In the genomic region with DNA sequence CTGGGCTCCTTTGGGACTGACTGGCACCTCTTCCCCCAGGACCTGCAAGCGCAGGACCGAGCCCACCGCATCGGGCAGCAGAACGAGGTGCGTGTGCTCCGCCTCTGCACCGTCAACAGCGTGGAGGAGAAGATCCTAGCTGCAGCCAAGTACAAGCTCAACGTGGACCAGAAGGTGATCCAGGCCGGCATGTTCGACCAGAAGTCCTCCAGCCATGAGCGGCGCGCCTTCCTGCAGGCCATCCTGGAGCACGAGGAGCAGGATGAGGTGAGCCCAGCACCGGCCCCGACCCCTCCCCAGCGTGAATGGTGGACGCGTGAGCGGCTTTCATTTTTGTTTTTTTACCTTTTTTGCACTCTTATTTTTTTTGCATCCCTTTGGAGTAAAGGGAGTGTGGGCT, we compare ENCODE assay signal across 31 cellular contexts.
"Had no signal": no experiment of that assay in that cellular context is flagged by ENCODE, and none has a peak within 500 bp of the region (broad histone marks: within the 10 kb centered on the region; RNA-seq: fewer than 3 reads in every experiment).

No MANE protein-coding gene starts in this region.

- H3K27ac Mint-ChIP-seq: activated CD4-positive, alpha-beta T cell treated with anti-CD3 and anti-CD28 coated beads, Interleukin-2, amount 10 ng/mL, durations not matched to agents 7 days and 5 days; activated naive CD4-positive, alpha-beta T cell treated with anti-CD3 and anti-CD28 coated beads, Interleukin-2, amount 50 U/mL, for 24 hours; activated naive CD8-positive, alpha-beta T cell treated with anti-CD3 and anti-CD28 coated beads, Interleukin-2, amount 10 ng/mL, durations not matched to agents 7 days and 5 days; activated T-cell treated with anti-CD3 and anti-CD28 coated beads, Interleukin-2, amount 50 U/mL, for 72 hours; activated T-helper 17 cell treated with anti-CD3 and anti-CD28 coated beads, Interleukin-2, amount 50 U/mL, for 72 hours; T-helper 2 cell treated with Interferon-gamma antibody and Interleukin-4, amounts not matched to agents 5 μg/mL and 100 μg/mL, for 36 hours had no signal

- FAIRE-seq: astrocyte, K562, RCC 7860, TTC549 had no signal

- H3K4me1 ChIP-seq: body of pancreas had no signal

- H3K9me3 Mint-ChIP-seq: activated CD4-positive, alpha-beta T cell treated with anti-CD3 and anti-CD28 coated beads, Interleukin-2, amount 10 ng/mL, durations not matched to agents 7 days and 5 days; activated naive CD4-positive, alpha-beta T cell treated with anti-CD3 and anti-CD28 coated beads, Interleukin-2, amount 50 U/mL, for 24 hours; activated naive CD8-positive, alpha-beta T cell treated with anti-CD3 and anti-CD28 coated beads, Interleukin-2, amount 10 ng/mL, durations not matched to agents 7 days and 5 days; activated T-cell treated with anti-CD3 and anti-CD28 coated beads, Interleukin-2, amount 50 U/mL, for 72 hours; activated T-helper 17 cell treated with anti-CD3 and anti-CD28 coated beads, Interleukin-2, amount 50 U/mL, for 72 hours; T-helper 2 cell treated with Interferon-gamma antibody and Interleukin-4, amounts not matched to agents 5 μg/mL and 100 μg/mL, for 36 hours had no signal

- H3K4me3 Mint-ChIP-seq: activated CD4-positive, alpha-beta T cell treated with anti-CD3 and anti-CD28 coated beads, Interleukin-2, amount 10 ng/mL, durations not matched to agents 7 days and 5 days; activated naive CD4-positive, alpha-beta T cell treated with anti-CD3 and anti-CD28 coated beads, Interleukin-2, amount 50 U/mL, for 24 hours; activated naive CD8-positive, alpha-beta T cell treated with anti-CD3 and anti-CD28 coated beads, Interleukin-2, amount 10 ng/mL, durations not matched to agents 7 days and 5 days; activated T-cell treated with anti-CD3 and anti-CD28 coated beads, Interleukin-2, amount 50 U/mL, for 72 hours; activated T-helper 17 cell treated with anti-CD3 and anti-CD28 coated beads, Interleukin-2, amount 50 U/mL, for 72 hours; T-helper 2 cell treated with Interferon-gamma antibody and Interleukin-4, amounts not matched to agents 5 μg/mL and 100 μg/mL, for 36 hours had no signal

- H2AFZ ChIP-seq: PC-9 had no signal

- H3K4me3 ChIP-seq: body of pancreas, breast epithelium, K562, PC-9 had no signal

- H3K9me3 ChIP-seq: body of pancreas, breast epithelium had no signal

- H3K27me3 ChIP-seq: body of pancreas, breast epithelium had no signal

- H3K27me3 Mint-ChIP-seq: activated CD4-positive, alpha-beta T cell treated with anti-CD3 and anti-CD28 coated beads, Interleukin-2, amount 10 ng/mL, durations not matched to agents 7 days and 5 days; activated naive CD4-positive, alpha-beta T cell treated with anti-CD3 and anti-CD28 coated beads, Interleukin-2, amount 50 U/mL, for 24 hours; activated naive CD8-positive, alpha-beta T cell treated with anti-CD3 and anti-CD28 coated beads, Interleukin-2, amount 10 ng/mL, durations not matched to agents 7 days and 5 days; activated T-helper 17 cell treated with anti-CD3 and anti-CD28 coated beads, Interleukin-2, amount 50 U/mL, for 72 hours had no signal

- DNase-seq: activated CD4-positive, alpha-beta T cell treated with anti-CD3 and anti-CD28 coated beads, Interleukin-2, amount 10 ng/mL, durations not matched to agents 7 days and 5 days; activated CD4-positive, alpha-beta T cell treated with anti-CD3 and anti-CD28 coated beads, Interleukin-2, amount 50 U/mL, for 48 hours; activated CD8-positive, alpha-beta memory T cell treated with anti-CD3 and anti-CD28 coated beads, Interleukin-2, amount 50 U/mL, for 4 hours; activated effector memory CD4-positive, alpha-beta T cell treated with anti-CD3 and anti-CD28 coated beads, Interleukin-2, amount 50 U/mL, for 16 hours; activated naive CD4-positive, alpha-beta T cell; activated naive CD8-positive, alpha-beta T cell treated with anti-CD3 and anti-CD28 coated beads, Interleukin-2, amount 10 ng/mL, durations not matched to agents 7 days and 5 days; activated T-cell treated with anti-CD3 and anti-CD28 coated beads, Interleukin-2, amount 50 U/mL, for 72 hours; amygdala; body of pancreas; NCI-H1092 treated with DMSO at 0.1 percent for 48 hours; NCI-H1417; NCI-H146; NCI-H187; NCI-H2029 treated with DMSO at 0.1 percent for 48 hours; NCI-H2107; NCI-H2171; NCI-H510A; NCI-H526; NCI-H748 treated with DMSO at 0.1 percent for 48 hours; NK-92 treated with Interleukin-12 subunit alpha and Interleukin-12 subunit beta, amount 100 ng/mL, for 24 hours; PC-9; Right ventricle myocardium superior; SW 1271 had no signal

- H3K4me2 ChIP-seq: PC-9 had no signal

- H3K27ac ChIP-seq: body of pancreas, breast epithelium, PC-9 had no signal

- H3K4me1 Mint-ChIP-seq: activated T-helper 17 cell treated with anti-CD3 and anti-CD28 coated beads, Interleukin-2, amount 50 U/mL, for 72 hours had no signal
